Comparison of ENCODE assay signal across 8 cellular contexts in genomic region chr15:49215768-49216739, GRCh38. TPM values are rescaled to one million over a fixed set of nuclear protein-coding genes. Genes with fewer than 3 reads are reported as not detected.
A peak's percentile ranks its signal among the peaks of the same experiment; 100 is the strongest.
DNase-seq lines count a peak whose midpoint lies in the region; ATAC-seq and TF ChIP-seq lines count a peak whose summit lies in the region.

No MANE protein-coding gene starts in this region.

- peak; percentile 23 for TF ChIP-seq CTCF in kidney epithelial cell (IDR thresholded peaks at IDR 0.05; ENCODE audit: insufficient read depth, low read length, poor library complexity, severe bottlenecking)

- H3K4me3 ChIP-seq in kidney epithelial cell (ENCODE audit: low read depth, low read length), result no peak overlapping the region

- DNase-seq in Right ventricle myocardium superior (peak; percentile 74), cardiac septum (ENCODE audit: low spot score) (no peak), NCI-H510A (lab: John Stamatoyannopoulos, UW) (peak; percentile 65), kidney epithelial cell (ENCODE audit: low read depth) (peak; percentile 41), NOMO-1 (lab: John Stamatoyannopoulos, UW; ENCODE audit: unreplicated experiment in 2 of 2) (no peak), GF-D8 (lab: John Stamatoyannopoulos, UW) (no peak)
- DNase-seq in activated CD8-positive, alpha-beta memory T cell treated with anti-CD3 and anti-CD28 coated beads, Interleukin-2, amount 50 U/mL, for 4 hours, result no peak

- ATAC-seq in Right ventricle myocardium superior (ENCODE audit: poor library complexity) (peak; percentile 99), HG02885 (IDR thresholded peaks at IDR 0.05; ENCODE audit: poor library complexity, unreplicated experiment) (peak; percentile 98)

- no peaks in the 10 kb centered on the region for H3K36me3 ChIP-seq in kidney epithelial cell (ENCODE audit: control insufficient read depth, insufficient read depth, low read length)

- intact Hi-C loops in Right ventricle myocardium superior (cut with DNase I), result no loop called here
- intact Hi-C loops in cardiac septum (cut with DNase I), result no loop called here

- H3K27me3 ChIP-seq in kidney epithelial cell (ENCODE audit: control insufficient read depth, insufficient read depth, low read length), result no peaks in the 10 kb centered on the region

RNA-seq across cellular contexts. Expression of gene GALK2, which starts 46.0 kb away (rescaled TPM):
- total RNA-seq in Right ventricle myocardium superior (31.5 TPM), cardiac septum (27.9 TPM), kidney epithelial cell (16.4 and 28.6 TPM in 2 replicates)

Comparison
In these comparisons a context has a peak if more than half of its experiments do, and no peak if none do; other contexts are left out.
1. DNase-seq: peak in Right ventricle myocardium superior (single experiment), NCI-H510A (single experiment) and kidney epithelial cell (single experiment); none in cardiac septum (single experiment), NOMO-1 (0 of 2), activated CD8-positive, alpha-beta memory T cell treated with anti-CD3 and anti-CD28 coated beads, Interleukin-2, amount 50 U/mL, for 4 hours (single experiment) and GF-D8 (single experiment).